19 cellular contexts compared by ENCODE assay signal in the genomic region with DNA sequence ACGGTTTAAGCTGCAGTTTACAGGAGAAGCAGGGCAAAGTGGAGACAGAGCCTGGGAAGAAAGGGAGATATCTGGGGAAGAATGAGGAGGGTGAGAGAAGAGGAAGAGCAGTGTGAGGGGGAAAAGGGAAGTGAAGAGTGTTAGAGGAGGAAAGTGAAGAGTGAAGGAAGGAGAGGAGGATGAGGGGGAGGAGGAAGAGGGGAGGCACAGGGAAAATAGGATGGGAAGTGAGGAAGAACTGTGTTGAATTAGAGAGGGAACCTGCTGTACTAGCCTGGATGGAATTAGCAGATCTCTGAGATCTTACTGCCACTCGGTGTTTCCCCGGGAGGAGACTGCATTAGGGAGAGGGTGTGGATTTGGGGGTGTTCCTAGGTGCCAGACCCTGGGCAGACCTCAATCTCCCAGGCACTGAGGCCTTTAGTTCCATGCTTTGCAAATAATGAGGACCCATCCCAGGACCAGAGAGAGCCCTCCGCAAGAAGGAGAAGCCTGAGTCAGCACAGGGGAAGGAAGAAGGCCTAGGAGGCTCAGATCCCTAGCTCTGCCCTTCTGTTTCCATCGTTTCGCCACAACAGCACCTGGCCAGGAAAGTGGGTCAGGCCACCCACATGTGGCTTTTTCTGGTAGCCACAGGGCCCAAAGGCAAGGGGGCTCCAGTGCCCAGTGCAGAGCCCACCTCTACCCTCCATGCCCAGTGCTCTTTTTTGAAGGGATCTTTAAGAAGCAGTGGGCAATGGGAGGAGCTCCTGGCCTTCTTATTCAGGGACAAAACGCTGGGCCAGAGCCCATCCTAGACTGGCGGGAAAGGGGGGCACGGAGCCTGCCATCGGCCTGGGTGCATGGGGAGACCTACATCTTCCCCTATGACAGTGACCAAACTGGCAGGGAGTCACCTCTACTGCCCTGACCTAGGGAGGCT. TPM values are rescaled to one million over a fixed set of nuclear protein-coding genes. Genes with fewer than 3 reads are reported as not detected.
A peak's percentile ranks its signal among the peaks of the same experiment; 100 is the strongest.
DNase-seq lines count a peak whose midpoint lies in the region; ATAC-seq and TF ChIP-seq lines count a peak whose summit lies in the region.
"Had no signal": no experiment of that assay in that cellular context is flagged by ENCODE, and none has a peak within 500 bp of the region (broad histone marks: within the 10 kb centered on the region; RNA-seq: fewer than 3 reads in every experiment).

No MANE protein-coding gene starts in this region.

- in situ Hi-C loops in G401 (cut with HindIII; ENCODE audit: low sequenced_read_pairs) = no loop called here
- in situ Hi-C loops in GM13976 (cut with MboI; ENCODE audit: low sequenced_read_pairs, unreplicated experiment) = no loop called here

- no peaks in the 10 kb centered on the region for H3K27me3 ChIP-seq in layer of hippocampus (ENCODE audit: control insufficient read depth, insufficient read depth, low read length)

- ATAC-seq in HG03045 (IDR thresholded peaks at IDR 0.05; ENCODE audit: unreplicated experiment) = no peak

- H3K27ac ChIP-seq in angular gyrus (ENCODE audit: low read depth, low read length) (peak overlapping the region; percentile 52), layer of hippocampus (ENCODE audit: low read depth, low read length) (peak overlapping the region; percentile 31)
- H3K27ac ChIP-seq: epithelial cell of prostate, RWPE1 had no signal

- peak overlapping the region; percentile 62 for H3K4me3 ChIP-seq in retinal pigment epithelial cell (ENCODE audit: low read length)

- DNase-seq in G401 (ENCODE audit: low spot score) (peak; percentile 63), retinal pigment epithelial cell (ENCODE audit: low read depth) (no peak), DMS79 (lab: John Stamatoyannopoulos, UW) (no peak), GM13976 (ENCODE audit: low spot score) (no peak), NCI-H2196 treated with DMSO at 0.1 percent for 48 hours (lab: John Stamatoyannopoulos, UW; ENCODE audit: unreplicated experiment) (no peak)
- DNase-seq: activated CD4-positive, alpha-beta T cell treated with anti-CD3 and anti-CD28 coated beads for 48 hours; activated T-cell treated with anti-CD3 and anti-CD28 coated beads for 4 hours; DND-41; left colon; NCI-H2081; NCI-H774; small intestine; T-helper 2 cell had no signal

- no peak for TF ChIP-seq CTCF in retinal pigment epithelial cell (conservative IDR thresholded peaks at IDR 0.05; ENCODE audit: low read depth, low read length)
- TF ChIP-seq CTCF in GM13976 (IDR thresholded peaks at IDR 0.05; ENCODE audit: borderline replicate concordance, control extremely low read depth, extremely low read depth, insufficient read depth, missing control alignments) = no peak

RNA-seq across cellular contexts. Expression of a gene that starts 2.0 kb away (rescaled TPM):
- 0.12 and 0.44 TPM in 2 replicates for total RNA-seq in G401 (2014; rRNA removed; shearing (Covaris generic))
- total RNA-seq: HT-29 had no signal
